In the genomic region with DNA sequence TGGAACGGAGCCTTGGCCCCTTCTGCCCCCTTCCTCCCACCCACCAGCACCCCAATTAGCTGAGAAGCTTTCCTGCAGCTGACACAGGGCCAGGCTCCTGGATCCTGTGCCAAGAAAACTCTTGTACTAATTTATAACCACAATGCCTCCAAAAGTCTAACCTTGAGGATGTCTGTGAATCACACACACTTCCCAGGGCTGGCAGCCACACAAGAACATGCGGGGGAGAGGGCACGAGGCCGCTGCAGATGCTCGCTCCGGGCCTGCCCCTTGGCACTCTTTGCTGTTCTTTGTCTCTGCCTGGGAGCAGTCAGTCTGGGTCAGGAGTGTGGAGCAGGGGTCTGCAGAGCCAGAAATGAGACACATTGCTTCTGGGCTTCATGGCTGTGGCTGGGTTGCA, we compare ENCODE assay signal across 11 cellular contexts.
DNase-seq lines count a peak whose midpoint lies in the region; ATAC-seq, FAIRE-seq and TF ChIP-seq lines count a peak whose summit lies in the region.
"Had no signal": no experiment of that assay in that cellular context is flagged by ENCODE, and none has a peak within 500 bp of the region (broad histone marks: within the 10 kb centered on the region; RNA-seq: fewer than 3 reads in every experiment).

No MANE protein-coding gene starts in this region.

- H3K23ac ChIP-seq in H1 (ENCODE audit: insufficient read length) = no peak overlapping the region

- no peak overlapping the region for H3K14ac ChIP-seq in H1 (ENCODE audit: insufficient read length)

- no peaks in the 10 kb centered on the region for H3K79me2 ChIP-seq in H1 (ENCODE audit: control insufficient read depth in 1 of 2, insufficient read depth in 2 of 2, low read length in 2 of 2)

- H2AK5ac ChIP-seq in H1 (ENCODE audit: low read depth, low read length) = peak overlapping the region; percentile 84; the same call in 1 of the 2 replicates

- peaks cover 1 to 33% (median 10%) of the 10 kb centered on the region in 4 experiments for H3K4me1 ChIP-seq in H1 (replicated peaks in 1 of 4; ENCODE audit: control insufficient read depth in 3 of 4, insufficient read depth in 4 of 4, low read length in 3 of 4)
- H3K4me1 ChIP-seq in CD8-positive, alpha-beta memory T cell (ENCODE audit: insufficient read depth, low read length) = no peaks in the 10 kb centered on the region

- CTCF ChIA-PET in H1 (lab: Charles Lee; ENCODE audit: partially characterized antibody) = interaction anchor here (0.9 to 1.7 kb wide), 7 partner anchors 13 to 834 kb away, joined by 3 to 7 read pairs (median 5); no protein-coding TSS in a partner anchor
- CTCF ChIA-PET in CD8-positive, alpha-beta memory T cell (lab: Charles Lee) = no interaction called here

- TF ChIP-seq RAD21 in H1 (IDR thresholded peaks at IDR 0.05 in 1 of 2, conservative IDR thresholded peaks at IDR 0.05 in 1 of 2; ENCODE audit: low read depth in 2 of 2, low read length in 2 of 2) = no peak

- H3K18ac ChIP-seq in H1 (ENCODE audit: extremely low read depth, low read length) = peak overlapping the region; percentile 95

- no peaks in the 10 kb centered on the region for H3K36me3 Mint-ChIP-seq in nephron (ENCODE audit: low read depth)
- H3K36me3 Mint-ChIP-seq in CD8-positive, alpha-beta memory T cell = peaks cover 0 to 6% (median 0%) of the 10 kb centered on the region in 3 donors

- H3K9me3 Mint-ChIP-seq in nephron = peaks cover 5% of the 10 kb centered on the region
- peaks cover 0 to 5% (median 0%) of the 10 kb centered on the region in 5 donors for H3K9me3 Mint-ChIP-seq in CD8-positive, alpha-beta memory T cell

- H2BK12ac ChIP-seq in H1 (ENCODE audit: low read depth, low read length) = peak overlapping the region; percentile 98

- H3K4ac ChIP-seq in H1 (replicated peaks; ENCODE audit: insufficient read length, low read depth, low read length) = peak overlapping the region; percentile 61

- no peak overlapping the region; a peak in 1 of 7 replicates for H3K9ac ChIP-seq in H1 (replicated peaks in 1 of 4; ENCODE audit: extremely low read depth in 1 of 4, low read depth in 3 of 4, low read length in 3 of 4)

- no peak overlapping the region for H3K4me3 ChIP-seq in H1 (ENCODE audit: extremely low read depth in 1 of 4, insufficient read depth in 2 of 4, low read depth in 3 of 4, low read length in 4 of 4)
- H3K4me3 ChIP-seq in CD8-positive, alpha-beta memory T cell (ENCODE audit: low read length) = no peak overlapping the region
- H3K4me3 ChIP-seq: gastrocnemius medialis had no signal

- H3K4me3 Mint-ChIP-seq in nephron = peak overlapping the region in 2 of 3 experiments; percentile 1 to 37
- no peak overlapping the region for H3K4me3 Mint-ChIP-seq in CD8-positive, alpha-beta memory T cell

- no peak for ATAC-seq in GM21737 (IDR thresholded peaks at IDR 0.05; ENCODE audit: unreplicated experiment)
- ATAC-seq: gastrocnemius medialis had no signal

- 0 out of 2 replicates have a peak overlapping the region, but pooled peaks have one; percentile 16 for H2AFZ ChIP-seq in H1 (ENCODE audit: low read length)

- no peaks in the 10 kb centered on the region; a peak in 1 of 7 replicates for H3K27me3 ChIP-seq in H1 (replicated peaks in 1 of 4; ENCODE audit: control insufficient read depth in 3 of 4, extremely low read depth in 1 of 4, insufficient read depth in 3 of 4, low read length in 3 of 4)
- H3K27me3 ChIP-seq in CD8-positive, alpha-beta memory T cell (ENCODE audit: insufficient read depth, low read length, poor library complexity, severe bottlenecking) = no peaks in the 10 kb centered on the region
- H3K27me3 ChIP-seq: gastrocnemius medialis had no signal

- H2BK20ac ChIP-seq in H1 (ENCODE audit: low read length) = peak overlapping the region; percentile 92; the same call in 1 of the 2 replicates

- H3K36me3 ChIP-seq in H1 (ENCODE audit: control insufficient read depth in 2 of 4, insufficient read depth in 4 of 4, low read length in 3 of 4) = no peaks in the 10 kb centered on the region
- no peaks in the 10 kb centered on the region for H3K36me3 ChIP-seq in CD8-positive, alpha-beta memory T cell (ENCODE audit: insufficient read depth, low read length)
- H3K36me3 ChIP-seq: gastrocnemius medialis had no signal

- H2BK5ac ChIP-seq in H1 (ENCODE audit: low read depth, low read length) = peak overlapping the region; percentile 81; the same call in 1 of the 2 replicates

- WGBS in H1 (ENCODE audit: extremely low coverage in 1 of 2, insufficient coverage in 1 of 2, insufficient read length in 1 of 2, insufficient replicate concordance in 2 of 2, low coverage in 1 of 2, low lambda C conversion rate in 2 of 2, missing lambda C conversion rate in 1 of 2), 2 experiments = 96% methylated on average over 6 of the region's 6 CpGs; no CpG with 5 or more reads in 1 of the 2 experiments

- H4K8ac ChIP-seq in H1 (ENCODE audit: extremely low read depth, insufficient read depth, low read length) = peak overlapping the region; percentile 36; the same call in 1 of the 2 replicates

- H4K5ac ChIP-seq in H1 (ENCODE audit: insufficient read length, low read depth, low read length) = no peak overlapping the region

- H4K91ac ChIP-seq in H1 (replicated peaks; ENCODE audit: insufficient read length, low read length) = peak overlapping the region; percentile 72

- no peak for TF ChIP-seq POLR2A in H1 (IDR thresholded peaks at IDR 0.05; ENCODE audit: control extremely low read depth in 1 of 2, low read depth in 2 of 2, low read length in 2 of 2)

- no peaks in the 10 kb centered on the region for H4K20me1 ChIP-seq in H1 (replicated peaks in 1 of 2; ENCODE audit: control insufficient read depth in 1 of 2, insufficient read depth in 2 of 2, low read length in 2 of 2)

- H2BK15ac ChIP-seq in H1 (ENCODE audit: low read length) = peak overlapping the region; percentile 72; the same call in 1 of the 2 replicates

- peaks cover 32% of the 10 kb centered on the region for H3K4me1 Mint-ChIP-seq in nephron
- H3K4me1 Mint-ChIP-seq in CD8-positive, alpha-beta memory T cell = peaks cover 22 to 29% (median 26%) of the 10 kb centered on the region in 3 donors

- FAIRE-seq in H1 (lab: Jason Lieb, UNC) = no peak
- FAIRE-seq: GM12892 had no signal

- no peak overlapping the region for H3K56ac ChIP-seq in H1 (replicated peaks; ENCODE audit: insufficient read length, low read depth, low read length)

- peaks cover 7% of the 10 kb centered on the region for H3K27me3 Mint-ChIP-seq in nephron (ENCODE audit: low read depth)
- peaks cover 6 to 16% of the 10 kb centered on the region in 2 donors for H3K27me3 Mint-ChIP-seq in CD8-positive, alpha-beta memory T cell

- TF ChIP-seq CTCF in H1 (IDR thresholded peaks at IDR 0.05; ENCODE audit: control extremely low read depth in 1 of 3, insufficient read depth in 1 of 3, low read depth in 1 of 3, low read length in 3 of 3) (no peak), nephron (IDR thresholded peaks at IDR 0.05; ENCODE audit: unreplicated experiment in 3 of 3) (no peak)

- H3K79me1 ChIP-seq in H1 (ENCODE audit: low read depth, low read length) = no peaks in the 10 kb centered on the region

- peak overlapping the region; percentile 88 for H2BK120ac ChIP-seq in H1 (replicated peaks; ENCODE audit: low read depth, low read length)

- DNase-seq in AG08396 (ENCODE audit: low spot score) (peak; percentile 43), NCI-H1694 (lab: John Stamatoyannopoulos, UW) (peak; percentile 49), H1 (ENCODE audit: low read depth in 1 of 2, low spot score in 2 of 2) (peak in 1 of 2 experiments; percentile 39), NCI-H82 (lab: John Stamatoyannopoulos, UW) (no peak), GDM1 (lab: John Stamatoyannopoulos, UW) (no peak)
- no peak for DNase-seq in CD8-positive, alpha-beta memory T cell
- DNase-seq: activated CD4-positive, CD25-positive, alpha-beta regulatory T cell; gastrocnemius medialis had no signal

- 0 out of 4 replicates have a peak, but pooled peaks cover 0 to 3% of the 10 kb centered on the region in 2 experiments for H3K9me3 ChIP-seq in H1 (ENCODE audit: insufficient read depth in 2 of 2, low read depth in 1 of 2, low read length in 1 of 2)
- no peaks in the 10 kb centered on the region for H3K9me3 ChIP-seq in CD8-positive, alpha-beta memory T cell (ENCODE audit: low read length)
- H3K9me3 ChIP-seq: gastrocnemius medialis had no signal

- no peaks in the 10 kb centered on the region for H3K23me2 ChIP-seq in H1 (ENCODE audit: low read depth, low read length)

- no peak overlapping the region for H3K27ac ChIP-seq in H1 (ENCODE audit: low read depth, low read length)
- H3K27ac ChIP-seq in CD8-positive, alpha-beta memory T cell (ENCODE audit: low read depth, low read length) = no peak overlapping the region
- H3K27ac ChIP-seq: gastrocnemius medialis had no signal

- TF ChIP-seq EP300 in H1 (IDR thresholded peaks at IDR 0.05; ENCODE audit: borderline replicate concordance in 1 of 2, low read depth in 2 of 2, low read length in 2 of 2) = no peak

- H3K4me2 ChIP-seq in H1 (ENCODE audit: insufficient read depth in 1 of 2, low read depth in 2 of 2, low read length in 2 of 2) = no peak overlapping the region

- POLR2A ChIA-PET in H1 (lab: Charles Lee; ENCODE audit: partially characterized antibody) = interaction anchor here (0.9 kb wide), 1 partner anchor 63 kb away, joined by 3 read pairs; no protein-coding TSS in a partner anchor
- POLR2A ChIA-PET in CD8-positive, alpha-beta memory T cell (lab: Charles Lee) = no interaction called here

- H3K27ac Mint-ChIP-seq in nephron = peak overlapping the region; percentile 72 to 92 (median 90)
- H3K27ac Mint-ChIP-seq in CD8-positive, alpha-beta memory T cell = no peak overlapping the region

TF ChIP-seq in H1, 55 proteins besides CTCF, POLR2A, EP300 and RAD21 (continues in another document):
- TF ChIP-seq, protein P1, sequence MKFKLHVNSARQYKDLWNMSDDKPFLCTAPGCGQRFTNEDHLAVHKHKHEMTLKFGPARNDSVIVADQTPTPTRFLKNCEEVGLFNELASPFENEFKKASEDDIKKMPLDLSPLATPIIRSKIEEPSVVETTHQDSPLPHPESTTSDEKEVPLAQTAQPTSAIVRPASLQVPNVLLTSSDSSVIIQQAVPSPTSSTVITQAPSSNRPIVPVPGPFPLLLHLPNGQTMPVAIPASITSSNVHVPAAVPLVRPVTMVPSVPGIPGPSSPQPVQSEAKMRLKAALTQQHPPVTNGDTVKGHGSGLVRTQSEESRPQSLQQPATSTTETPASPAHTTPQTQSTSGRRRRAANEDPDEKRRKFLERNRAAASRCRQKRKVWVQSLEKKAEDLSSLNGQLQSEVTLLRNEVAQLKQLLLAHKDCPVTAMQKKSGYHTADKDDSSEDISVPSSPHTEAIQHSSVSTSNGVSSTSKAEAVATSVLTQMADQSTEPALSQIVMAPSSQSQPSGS (IDR thresholded peaks at IDR 0.05; ENCODE audit: low read length) = no peak
- no peak for TF ChIP-seq RBBP5 (IDR thresholded peaks at IDR 0.05; ENCODE audit: borderline replicate concordance, low read depth, low read length)
- no peak for TF ChIP-seq PHF8 (conservative IDR thresholded peaks at IDR 0.05; ENCODE audit: low read depth, low read length)
- TF ChIP-seq TEAD4 (IDR thresholded peaks at IDR 0.05; ENCODE audit: low read depth, low read length) = no peak
- no peak for TF ChIP-seq RXRA (IDR thresholded peaks at IDR 0.05; ENCODE audit: insufficient read depth, low read depth, low read length)
- no peak for TF ChIP-seq CHD2 (IDR thresholded peaks at IDR 0.05; ENCODE audit: low read length)
- TF ChIP-seq NRF1 (IDR thresholded peaks at IDR 0.05; ENCODE audit: low read depth, low read length) = no peak
- TF ChIP-seq JUND (IDR thresholded peaks at IDR 0.05; ENCODE audit: low read length) = no peak

Comparison
In these comparisons a context has a peak if more than half of its experiments do, and no peak if none do; other contexts are left out.
1. DNase-seq: peak in AG08396 (single experiment) and NCI-H1694 (single experiment); none in NCI-H82 (single experiment), GDM1 (single experiment) and CD8-positive, alpha-beta memory T cell (0 of 5).
2. H3K27ac Mint-ChIP-seq: peak in nephron (3 of 3); none in CD8-positive, alpha-beta memory T cell (0 of 8).
3. H3K4me3 Mint-ChIP-seq: peak in nephron (2 of 3); none in CD8-positive, alpha-beta memory T cell (0 of 7).